ENCODE assay signal across 20 cellular contexts in the genomic region with DNA sequence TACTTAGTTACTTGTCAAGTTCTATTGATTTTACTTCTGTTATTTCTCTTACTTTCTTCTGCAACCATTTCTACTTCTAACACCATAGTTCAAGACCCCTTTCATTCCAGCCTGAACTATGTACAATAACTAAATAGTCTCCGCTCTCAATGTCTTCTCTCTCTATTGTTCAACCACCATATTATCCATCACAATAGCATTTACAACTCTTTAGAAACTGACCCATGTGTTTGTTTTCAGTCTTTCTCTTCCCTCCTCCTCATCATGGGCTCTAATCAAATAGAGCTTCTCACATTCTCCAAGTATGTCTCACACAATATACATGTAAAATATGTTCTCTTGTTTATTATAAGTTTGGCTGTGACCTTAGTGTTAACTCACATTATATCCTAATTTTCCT.
DNase-seq lines count a peak whose midpoint lies in the region; ATAC-seq, FAIRE-seq and TF ChIP-seq lines count a peak whose summit lies in the region.
"Had no signal": no experiment of that assay in that cellular context is flagged by ENCODE, and none has a peak within 500 bp of the region (broad histone marks: within the 10 kb centered on the region; RNA-seq: fewer than 3 reads in every experiment).

No MANE protein-coding gene starts in this region.

- no peak overlapping the region for H3K27ac ChIP-seq in HepG2 (ENCODE audit: extremely low read length, insufficient read depth, low read length)
- no peak overlapping the region for H3K27ac ChIP-seq in right lobe of liver
- H3K27ac ChIP-seq in cingulate gyrus (ENCODE audit: low read depth, low read length) = peak overlapping the region; percentile 65
- H3K27ac ChIP-seq in pancreas = no peak overlapping the region
- H3K27ac ChIP-seq: C4-2B had no signal

- 95% methylated on average over 1 of the region's 1 CpG for WGBS in HepG2 (ENCODE audit: low lambda C conversion rate)
- WGBS in right lobe of liver (ENCODE audit: insufficient coverage, low coverage, low lambda C conversion rate, missing lambda C conversion rate) = 100% methylated on average over 1 of the region's 1 CpG
- 98 to 100% methylated on average over 1 of the region's 1 CpG for WGBS in pancreas, 2 donors

- H3K4me2 ChIP-seq in HepG2 (ENCODE audit: low read depth, low read length) = no peak overlapping the region

- H3K4me1 ChIP-seq in HepG2 (ENCODE audit: insufficient read depth, low read length) (0 out of 2 replicates have a peak, but pooled peaks cover 11% of the 10 kb centered on the region), right lobe of liver (no peaks in the 10 kb centered on the region), pancreas (peaks cover 0 to 8% (median 7%) of the 10 kb centered on the region in 3 donors)

- no peak for TF ChIP-seq RAD21 in HepG2 (CRISPR knock-in tag; IDR thresholded peaks at IDR 0.05)

- no peaks in the 10 kb centered on the region for H3K9me3 ChIP-seq in HepG2 (ENCODE audit: low read length)
- no peaks in the 10 kb centered on the region for H3K9me3 ChIP-seq in right lobe of liver
- no peaks in the 10 kb centered on the region for H3K9me3 ChIP-seq in pancreas

- TF ChIP-seq EP300 in HepG2 (IDR thresholded peaks at IDR 0.05; ENCODE audit: low read depth in 2 of 2, low read length in 2 of 2) (no peak), HepG2 (CRISPR knock-in tag; IDR thresholded peaks at IDR 0.05; ENCODE audit: borderline replicate concordance) (no peak)

- no peaks in the 10 kb centered on the region for H3K79me2 ChIP-seq in HepG2 (ENCODE audit: insufficient read depth, low read length)

- no peaks in the 10 kb centered on the region for H3K27me3 ChIP-seq in HepG2 (ENCODE audit: control insufficient read depth in 1 of 2, insufficient read depth in 2 of 2, low read length in 2 of 2)
- no peaks in the 10 kb centered on the region for H3K27me3 ChIP-seq in right lobe of liver
- no peaks in the 10 kb centered on the region for H3K27me3 ChIP-seq in pancreas

- no peak for TF ChIP-seq CTCF in HepG2 (CRISPR knock-in tag; IDR thresholded peaks at IDR 0.05)
- no peak for TF ChIP-seq CTCF in right lobe of liver (IDR thresholded peaks at IDR 0.05)
- no peak for TF ChIP-seq CTCF in pancreas (IDR thresholded peaks at IDR 0.05)

- H3K9ac ChIP-seq in HepG2 (ENCODE audit: insufficient read depth, low read depth, low read length) = no peak overlapping the region

- no peaks in the 10 kb centered on the region; the same call in 1 of the 2 replicates for H4K20me1 ChIP-seq in HepG2 (ENCODE audit: insufficient read depth, low read length)

- BruUV-seq in HepG2 (replicated peaks; lab: Mats Ljungman, UMichigan) = TSS peak; percentile 36

- in situ Hi-C loops in HepG2 (cut with HindIII; ENCODE audit: extremely low pct_ligation_motif_present, low pct_unique_long_range_greater_than_20kb) = no loop called here

- H3K4me3 ChIP-seq in HepG2 (replicated peaks in 1 of 3; ENCODE audit: insufficient read depth in 1 of 3, low read depth in 2 of 3, low read length in 3 of 3) (no peak overlapping the region), right lobe of liver (no peak overlapping the region), pancreas (no peak overlapping the region)

- FAIRE-seq in HepG2 (lab: Jason Lieb, UNC) (no peak), pancreas (lab: Jason Lieb, UNC) (peak; percentile 20), GM12892 (lab: Jason Lieb, UNC) (no peak)
- FAIRE-seq: H54 had no signal

- DNase-seq in HepG2 (ENCODE audit: low spot score) (no peak), right lobe of liver (no peak), pancreas (no peak), NCI-H345 (lab: John Stamatoyannopoulos, UW) (no peak), GM12892 (ENCODE audit: insufficient read length) (no peak), AG20443 (ENCODE audit: low spot score) (no peak)
- DNase-seq: 8988T; AML-193; GF-D8; KG1; MV-4-11; NCI-H2029 treated with DMSO at 0.1 percent for 48 hours; NCI-H226; NCI-H524; NCI-H774; NK-92 treated with Interleukin-12 subunit alpha and Interleukin-12 subunit beta, amount 100 ng/mL, for 24 hours; Right ventricle myocardium superior had no signal

- POLR2A ChIA-PET in HepG2 (lab: Yijun Ruan, JAX) = no interaction called here

- no peak overlapping the region for H2AFZ ChIP-seq in HepG2 (ENCODE audit: low read length)

- ATAC-seq in HepG2 (no peak), right lobe of liver (no peak), pancreas (no peak)

- intact Hi-C loops in HepG2 (cut with micrococcal nuclease; ENCODE audit: unreplicated experiment) = no loop called here
- intact Hi-C loops in right lobe of liver (cut with DNase I) = no loop called here
- intact Hi-C loops in pancreas (cut with DNase I) = no loop called here

- TF ChIP-seq POLR2A in HepG2 (IDR thresholded peaks at IDR 0.05; ENCODE audit: insufficient read depth in 1 of 2, low read depth in 2 of 2, low read length in 2 of 2) (no peak), right lobe of liver (IDR thresholded peaks at IDR 0.05) (no peak), GM12892 (IDR thresholded peaks at IDR 0.05; ENCODE audit: low read depth, low read length) (no peak)

- CTCF ChIA-PET in HepG2 (lab: Yijun Ruan, JAX; ENCODE audit: low intra/inter-chr PET ratio, low total read pairs) = no interaction called here

- H3K36me3 ChIP-seq in HepG2 (replicated peaks in 1 of 2; ENCODE audit: control insufficient read depth in 1 of 2, insufficient read depth in 2 of 2, low read length in 2 of 2) (peaks cover 0 to 4% of the 10 kb centered on the region in 2 experiments; a peak in 1 of 5 replicates), right lobe of liver (no peaks in the 10 kb centered on the region), pancreas (no peaks in the 10 kb centered on the region)

TF ChIP-seq in HepG2, 621 proteins besides CTCF, POLR2A, EP300 and RAD21:
- TF ChIP-seq SP2 (CRISPR knock-in tag; IDR thresholded peaks at IDR 0.05) (no peak), PHB2 (IDR thresholded peaks at IDR 0.05; ENCODE audit: partially characterized antibody) (no peak), REL (CRISPR knock-in tag; conservative IDR thresholded peaks at IDR 0.05) (no peak), ZNF747 (CRISPR knock-in tag; IDR thresholded peaks at IDR 0.05; ENCODE audit: borderline replicate concordance) (no peak), ZNF720 (CRISPR knock-in tag; IDR thresholded peaks at IDR 0.05) (no peak), ETV5 (CRISPR knock-in tag; IDR thresholded peaks at IDR 0.05; ENCODE audit: borderline replicate concordance) (no peak)
- TF ChIP-seq, protein P1, sequence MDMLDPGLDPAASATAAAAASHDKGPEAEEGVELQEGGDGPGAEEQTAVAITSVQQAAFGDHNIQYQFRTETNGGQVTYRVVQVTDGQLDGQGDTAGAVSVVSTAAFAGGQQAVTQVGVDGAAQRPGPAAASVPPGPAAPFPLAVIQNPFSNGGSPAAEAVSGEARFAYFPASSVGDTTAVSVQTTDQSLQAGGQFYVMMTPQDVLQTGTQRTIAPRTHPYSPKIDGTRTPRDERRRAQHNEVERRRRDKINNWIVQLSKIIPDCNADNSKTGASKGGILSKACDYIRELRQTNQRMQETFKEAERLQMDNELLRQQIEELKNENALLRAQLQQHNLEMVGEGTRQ (IDR thresholded peaks at IDR 0.05; ENCODE audit: low read depth, low read length) = no peak
- TF ChIP-seq, protein P1 (CRISPR knock-in tag; IDR thresholded peaks at IDR 0.05; ENCODE audit: borderline replicate concordance) = no peak
- TF ChIP-seq, protein P2, sequence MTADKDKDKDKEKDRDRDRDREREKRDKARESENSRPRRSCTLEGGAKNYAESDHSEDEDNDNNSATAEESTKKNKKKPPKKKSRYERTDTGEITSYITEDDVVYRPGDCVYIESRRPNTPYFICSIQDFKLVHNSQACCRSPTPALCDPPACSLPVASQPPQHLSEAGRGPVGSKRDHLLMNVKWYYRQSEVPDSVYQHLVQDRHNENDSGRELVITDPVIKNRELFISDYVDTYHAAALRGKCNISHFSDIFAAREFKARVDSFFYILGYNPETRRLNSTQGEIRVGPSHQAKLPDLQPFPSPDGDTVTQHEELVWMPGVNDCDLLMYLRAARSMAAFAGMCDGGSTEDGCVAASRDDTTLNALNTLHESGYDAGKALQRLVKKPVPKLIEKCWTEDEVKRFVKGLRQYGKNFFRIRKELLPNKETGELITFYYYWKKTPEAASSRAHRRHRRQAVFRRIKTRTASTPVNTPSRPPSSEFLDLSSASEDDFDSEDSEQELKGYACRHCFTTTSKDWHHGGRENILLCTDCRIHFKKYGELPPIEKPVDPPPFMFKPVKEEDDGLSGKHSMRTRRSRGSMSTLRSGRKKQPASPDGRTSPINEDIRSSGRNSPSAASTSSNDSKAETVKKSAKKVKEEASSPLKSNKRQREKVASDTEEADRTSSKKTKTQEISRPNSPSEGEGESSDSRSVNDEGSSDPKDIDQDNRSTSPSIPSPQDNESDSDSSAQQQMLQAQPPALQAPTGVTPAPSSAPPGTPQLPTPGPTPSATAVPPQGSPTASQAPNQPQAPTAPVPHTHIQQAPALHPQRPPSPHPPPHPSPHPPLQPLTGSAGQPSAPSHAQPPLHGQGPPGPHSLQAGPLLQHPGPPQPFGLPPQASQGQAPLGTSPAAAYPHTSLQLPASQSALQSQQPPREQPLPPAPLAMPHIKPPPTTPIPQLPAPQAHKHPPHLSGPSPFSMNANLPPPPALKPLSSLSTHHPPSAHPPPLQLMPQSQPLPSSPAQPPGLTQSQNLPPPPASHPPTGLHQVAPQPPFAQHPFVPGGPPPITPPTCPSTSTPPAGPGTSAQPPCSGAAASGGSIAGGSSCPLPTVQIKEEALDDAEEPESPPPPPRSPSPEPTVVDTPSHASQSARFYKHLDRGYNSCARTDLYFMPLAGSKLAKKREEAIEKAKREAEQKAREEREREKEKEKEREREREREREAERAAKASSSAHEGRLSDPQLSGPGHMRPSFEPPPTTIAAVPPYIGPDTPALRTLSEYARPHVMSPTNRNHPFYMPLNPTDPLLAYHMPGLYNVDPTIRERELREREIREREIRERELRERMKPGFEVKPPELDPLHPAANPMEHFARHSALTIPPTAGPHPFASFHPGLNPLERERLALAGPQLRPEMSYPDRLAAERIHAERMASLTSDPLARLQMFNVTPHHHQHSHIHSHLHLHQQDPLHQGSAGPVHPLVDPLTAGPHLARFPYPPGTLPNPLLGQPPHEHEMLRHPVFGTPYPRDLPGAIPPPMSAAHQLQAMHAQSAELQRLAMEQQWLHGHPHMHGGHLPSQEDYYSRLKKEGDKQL (CRISPR knock-in tag; IDR thresholded peaks at IDR 0.05; ENCODE audit: low read depth) = no peak
TF ChIP-seq in HepG2: peak in this region for 0.
